Comparison of ENCODE assay signal across 8 cellular contexts in the genomic region with DNA sequence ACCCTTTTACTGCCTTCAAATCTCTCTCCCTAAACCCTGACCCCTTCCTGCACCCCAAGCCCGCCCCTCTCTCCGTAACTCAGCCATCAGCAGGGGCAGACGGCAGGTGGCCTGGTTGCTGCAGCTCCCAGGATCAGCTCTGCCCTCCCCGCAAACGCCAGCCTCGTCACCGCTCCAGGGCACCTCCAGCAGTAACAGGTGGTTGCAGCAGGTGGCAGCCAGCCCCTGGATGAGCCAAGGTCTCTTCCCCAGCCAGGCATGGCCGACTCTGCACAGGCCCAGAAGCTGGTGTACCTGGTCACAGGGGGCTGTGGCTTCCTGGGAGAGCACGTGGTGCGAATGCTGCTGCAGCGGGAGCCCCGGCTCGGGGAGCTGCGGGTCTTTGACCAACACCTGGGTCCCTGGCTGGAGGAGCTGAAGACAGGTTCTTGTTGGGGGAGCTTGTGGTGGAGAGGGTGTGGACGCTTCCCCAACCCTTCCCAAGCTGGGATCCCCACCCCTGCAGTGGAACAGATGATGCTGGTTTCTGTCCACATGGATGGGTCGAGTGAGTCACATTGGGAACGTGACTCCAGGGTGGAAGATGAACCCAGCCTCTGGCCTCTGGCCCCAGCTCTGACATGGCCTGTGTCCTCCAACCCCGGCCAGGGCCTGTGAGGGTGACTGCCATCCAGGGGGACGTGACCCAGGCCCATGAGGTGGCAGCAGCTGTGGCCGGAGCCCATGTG. TPM values are rescaled to one million over a fixed set of nuclear protein-coding genes. Genes with fewer than 3 reads are reported as not detected.
DNase-seq lines count a peak whose midpoint lies in the region; ATAC-seq and TF ChIP-seq lines count a peak whose summit lies in the region.

No MANE protein-coding gene starts in this region.

- no peaks in the 10 kb centered on the region for H3K9me3 Mint-ChIP-seq in endodermal cell
- H3K9me3 Mint-ChIP-seq in nephron, result no peaks in the 10 kb centered on the region
- peaks cover 0 to 3% (median 0%) of the 10 kb centered on the region in 7 donors for H3K9me3 Mint-ChIP-seq in CD14-positive monocyte

- H3K36me3 ChIP-seq in endodermal cell (ENCODE audit: control insufficient read depth, insufficient read depth, low read length), result peaks cover 22% of the 10 kb centered on the region

- TF ChIP-seq CTCF in endodermal cell (conservative IDR thresholded peaks at IDR 0.05) (no peak), nephron (IDR thresholded peaks at IDR 0.05; ENCODE audit: unreplicated experiment in 3 of 3) (no peak), CD14-positive monocyte (IDR thresholded peaks at IDR 0.05) (no peak)

- H3K27me3 Mint-ChIP-seq in endodermal cell (ENCODE audit: insufficient read depth) (no peaks in the 10 kb centered on the region), nephron (ENCODE audit: low read depth) (no peaks in the 10 kb centered on the region), CD14-positive monocyte (ENCODE audit: low read depth in 3 of 3) (peaks cover 0 to 2% (median 0%) of the 10 kb centered on the region in 3 donors)

- H3K9me3 ChIP-seq in endodermal cell (ENCODE audit: control insufficient read depth, low read length), result no peaks in the 10 kb centered on the region

- H3K27ac Mint-ChIP-seq in endodermal cell, result peak overlapping the region; percentile 58
- H3K27ac Mint-ChIP-seq in nephron, result peak overlapping the region in 2 of 3 experiments; percentile 31 to 45
- H3K27ac Mint-ChIP-seq in CD14-positive monocyte, result peak overlapping the region in 2 of 7 donors; percentile 43 to 58

- H3K27me3 ChIP-seq in endodermal cell (ENCODE audit: control insufficient read depth, insufficient read depth, low read length, poor library complexity, severe bottlenecking), result no peaks in the 10 kb centered on the region

- H3K36me3 Mint-ChIP-seq in endodermal cell (ENCODE audit: low read depth) (peaks cover 28% of the 10 kb centered on the region), nephron (ENCODE audit: low read depth) (peaks cover 17% of the 10 kb centered on the region), CD14-positive monocyte (peaks cover 31 to 46% of the 10 kb centered on the region in 2 donors)

- WGBS in endodermal cell (ENCODE audit: insufficient coverage in 1 of 2, insufficient read length in 1 of 2), 2 experiments, result 90 to 94% methylated on average over 10 to 18 of the region's 20 CpGs

- no peak for ATAC-seq in HG02763 (IDR thresholded peaks at IDR 0.05; ENCODE audit: unreplicated experiment)
- ATAC-seq in GM21381 (IDR thresholded peaks at IDR 0.05; ENCODE audit: unreplicated experiment), result no peak

- no peak overlapping the region for H3K9ac ChIP-seq in endodermal cell (ENCODE audit: extremely low read depth, low read length, poor library complexity, severe bottlenecking)

- H3K27ac ChIP-seq in endodermal cell (ENCODE audit: low read depth, low read length), result no peak overlapping the region

- no peak overlapping the region for H3K4me3 ChIP-seq in endodermal cell (ENCODE audit: low read length)

- peak; percentile 30 for DNase-seq in NCI-H2227 (lab: John Stamatoyannopoulos, UW; ENCODE audit: unreplicated experiment)
- DNase-seq in NCI-H2227 treated with DMSO at 0.1 percent for 48 hours (lab: John Stamatoyannopoulos, UW), result no peak
- peak; percentile 43 for DNase-seq in NCI-H748 (lab: John Stamatoyannopoulos, UW; ENCODE audit: unreplicated experiment)
- DNase-seq in endodermal cell, result peak; percentile 85
- no peak for DNase-seq in CD14-positive monocyte (ENCODE audit: low spot score)

- H3K4me3 Mint-ChIP-seq in endodermal cell (peak overlapping the region; percentile 46), nephron (peak overlapping the region; percentile 65 to 80 (median 76)), CD14-positive monocyte (peak overlapping the region in 1 of 2 donors; percentile 57)

- intact Hi-C loops in CD14-positive monocyte (cut with micrococcal nuclease), result loop anchor here (1.0 to 10.0 kb wide), 6 partner anchors 109 to 879 kb away; a partner anchor contains a TSS

- H3K4me1 Mint-ChIP-seq in endodermal cell (peaks cover 2% of the 10 kb centered on the region), nephron (no peaks in the 10 kb centered on the region), CD14-positive monocyte (peaks cover 4% of the 10 kb centered on the region)

- H3K4me1 ChIP-seq in endodermal cell (ENCODE audit: control insufficient read depth, insufficient read depth, low read length), result no peaks in the 10 kb centered on the region

RNA-seq across cellular contexts. Expression of a gene that starts 0.6 kb away (rescaled TPM):
- total RNA-seq in endodermal cell, result 1 to 10 TPM; 4.1 to 4.8 TPM
- 1.3 TPM for polyA plus RNA-seq in endodermal cell (2013, experiment 1 of 2)
- 2.1 TPM for polyA plus RNA-seq in endodermal cell (2013, experiment 2 of 2)
- polyA plus RNA-seq in CD14-positive monocyte, result 1 to 10 TPM in 1 of 2 donors, under 1 TPM in 1; 0.89 to 4.3 TPM

RNA-seq across cellular contexts. Expression of a gene that starts 24.9 kb away (rescaled TPM):
- 1 to 10 TPM; 3.2 to 7.0 TPM for total RNA-seq in endodermal cell
- 10.6 TPM for polyA plus RNA-seq in endodermal cell (2013, experiment 1 of 2)
- polyA plus RNA-seq in endodermal cell (2013, experiment 2 of 2), result 6.9 TPM
- polyA plus RNA-seq in CD14-positive monocyte, result not detected

RNA-seq across cellular contexts. Expression of a gene that starts 28.0 kb away (rescaled TPM):
- total RNA-seq in endodermal cell, result 10 to 100 TPM; 23.8 to 25.0 TPM
- 21.0 TPM for polyA plus RNA-seq in endodermal cell (2013, experiment 1 of 2)
- 18.2 TPM for polyA plus RNA-seq in endodermal cell (2013, experiment 2 of 2)
- polyA plus RNA-seq in CD14-positive monocyte, result 1 to 10 TPM in 1 of 2 donors, under 1 TPM in 1; 0.16 to 1.3 TPM

RNA-seq across cellular contexts. Expression of a gene that starts 36.7 kb away (rescaled TPM):
- total RNA-seq in endodermal cell, result 10 to 100 TPM; 16.9 to 17.7 TPM
- 9.2 TPM for polyA plus RNA-seq in endodermal cell (2013, experiment 1 of 2)
- 10.4 TPM for polyA plus RNA-seq in endodermal cell (2013, experiment 2 of 2)
- polyA plus RNA-seq in CD14-positive monocyte, result 10 to 100 TPM; 76.8 to 80.3 TPM

RNA-seq across cellular contexts. Expression of a gene that starts 47.8 kb away (rescaled TPM):
- 10 to 100 TPM; 34.4 to 37.6 TPM for total RNA-seq in endodermal cell
- 25.0 TPM for polyA plus RNA-seq in endodermal cell (2013, experiment 1 of 2)
- 18.6 TPM for polyA plus RNA-seq in endodermal cell (2013, experiment 2 of 2)
- 10 to 100 TPM; 18.6 to 21.8 TPM for polyA plus RNA-seq in CD14-positive monocyte

Comparison
In these comparisons a context has a peak if more than half of its experiments do, and no peak if none do; other contexts are left out.
1. DNase-seq: peak in NCI-H2227 (single experiment), NCI-H748 (single experiment) and endodermal cell (single experiment); none in NCI-H2227 treated with DMSO at 0.1 percent for 48 hours (single experiment) and CD14-positive monocyte (single experiment).